Comparison of ENCODE assay signal across 8 cellular contexts in genomic region chr2:159118115-159118858, GRCh38.
DNase-seq lines count a peak whose midpoint lies in the region; ATAC-seq and TF ChIP-seq lines count a peak whose summit lies in the region.

No MANE protein-coding gene starts in this region.

- DNase-seq in 8988T (peak; percentile 29), NCI-H2081 (lab: John Stamatoyannopoulos, UW) (peak; percentile 70 to 78), UCSD-AML1 (lab: John Stamatoyannopoulos, UW; ENCODE audit: unreplicated experiment) (peak; percentile 76), brain microvascular endothelial cell (peak; percentile 92), inferior parietal cortex (ENCODE audit: extremely low spot score) (peak; percentile 97)
- peak; percentile 22 to 67 for DNase-seq in stimulated activated CD4-positive, alpha-beta T cell treated with anti-CD3 and anti-CD28 coated beads, Interleukin-1b, Interleukin-23, amount 100 ng/mL, for 1 hour (ENCODE audit: low read depth in 2 of 2)

- peak overlapping the region; percentile 10 for H3K27ac ChIP-seq in brain microvascular endothelial cell

- H3K4me3 ChIP-seq in brain microvascular endothelial cell (ENCODE audit: low read depth, low read length), result no peak overlapping the region

- in situ Hi-C loops in brain microvascular endothelial cell (cut with HindIII; ENCODE audit: low pct_ligation_motif_present, low sequenced_read_pairs), result no loop called here

- ATAC-seq in GM18502 (IDR thresholded peaks at IDR 0.05; ENCODE audit: poor library complexity, unreplicated experiment), result peak; percentile 94
- peak; percentile 91 for ATAC-seq in HG02885 (IDR thresholded peaks at IDR 0.05; ENCODE audit: poor library complexity, unreplicated experiment)

- no peaks in the 10 kb centered on the region for H3K27me3 ChIP-seq in brain microvascular endothelial cell (replicated peaks)

- H3K36me3 ChIP-seq in brain microvascular endothelial cell (replicated peaks), result peaks cover 2% of the 10 kb centered on the region

- TF ChIP-seq CTCF in brain microvascular endothelial cell (IDR thresholded peaks at IDR 0.05; ENCODE audit: low read depth, low read length, missing control alignments), result peak; percentile 94

Comparison
In these comparisons a context has a peak if more than half of its experiments do, and no peak if none do; other contexts are left out.
1. DNase-seq: peak in every context shown above with its lines; median percentile 97 in inferior parietal cortex; 92 in brain microvascular endothelial cell; 76 in UCSD-AML1; 74 in NCI-H2081; 44 in stimulated activated CD4-positive, alpha-beta T cell treated with anti-CD3 and anti-CD28 coated beads, Interleukin-1b, Interleukin-23, amount 100 ng/mL, for 1 hour; 29 in 8988T.